In the genomic region with DNA sequence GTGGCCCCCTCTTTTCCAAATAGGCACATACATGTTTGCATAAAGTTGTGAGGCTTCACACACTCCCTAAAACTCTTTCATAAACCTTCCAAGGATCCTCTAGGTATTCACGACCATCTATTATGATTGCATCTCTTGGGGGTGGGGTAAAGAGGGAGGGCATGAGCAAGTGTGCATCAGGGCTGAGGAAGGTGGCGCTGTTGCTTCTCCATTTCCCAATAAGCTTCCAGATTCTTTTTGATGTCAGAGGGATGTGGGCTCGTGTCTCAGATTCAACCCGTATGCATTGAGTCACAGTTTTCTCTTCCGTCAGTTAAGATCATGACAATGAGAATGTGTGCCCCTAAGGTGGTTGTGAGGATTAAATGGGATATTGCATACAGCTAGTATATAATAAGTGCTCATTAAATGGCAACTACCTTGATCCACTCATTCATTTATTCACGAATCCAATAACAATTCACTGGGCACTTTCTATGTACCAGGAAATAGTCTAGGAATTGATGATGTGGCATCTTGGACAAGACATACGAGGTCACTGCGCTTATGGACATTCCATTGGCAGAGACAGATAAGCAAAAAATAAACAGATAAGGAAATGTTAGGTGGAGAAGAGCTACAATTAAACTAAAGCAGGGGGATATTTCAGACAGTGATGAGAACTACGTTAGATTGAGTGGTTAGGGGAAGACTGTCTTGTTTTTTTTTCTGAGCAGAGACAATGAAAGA, we compare ENCODE assay signal across 1 cellular context.
TF ChIP-seq lines count a peak whose summit lies in the region.

No MANE protein-coding gene starts in this region.

TF ChIP-seq in GM23338, 12 proteins besides CTCF, POLR2A, EP300 and RAD21 (continued from another document):
- TF ChIP-seq, protein P1, sequence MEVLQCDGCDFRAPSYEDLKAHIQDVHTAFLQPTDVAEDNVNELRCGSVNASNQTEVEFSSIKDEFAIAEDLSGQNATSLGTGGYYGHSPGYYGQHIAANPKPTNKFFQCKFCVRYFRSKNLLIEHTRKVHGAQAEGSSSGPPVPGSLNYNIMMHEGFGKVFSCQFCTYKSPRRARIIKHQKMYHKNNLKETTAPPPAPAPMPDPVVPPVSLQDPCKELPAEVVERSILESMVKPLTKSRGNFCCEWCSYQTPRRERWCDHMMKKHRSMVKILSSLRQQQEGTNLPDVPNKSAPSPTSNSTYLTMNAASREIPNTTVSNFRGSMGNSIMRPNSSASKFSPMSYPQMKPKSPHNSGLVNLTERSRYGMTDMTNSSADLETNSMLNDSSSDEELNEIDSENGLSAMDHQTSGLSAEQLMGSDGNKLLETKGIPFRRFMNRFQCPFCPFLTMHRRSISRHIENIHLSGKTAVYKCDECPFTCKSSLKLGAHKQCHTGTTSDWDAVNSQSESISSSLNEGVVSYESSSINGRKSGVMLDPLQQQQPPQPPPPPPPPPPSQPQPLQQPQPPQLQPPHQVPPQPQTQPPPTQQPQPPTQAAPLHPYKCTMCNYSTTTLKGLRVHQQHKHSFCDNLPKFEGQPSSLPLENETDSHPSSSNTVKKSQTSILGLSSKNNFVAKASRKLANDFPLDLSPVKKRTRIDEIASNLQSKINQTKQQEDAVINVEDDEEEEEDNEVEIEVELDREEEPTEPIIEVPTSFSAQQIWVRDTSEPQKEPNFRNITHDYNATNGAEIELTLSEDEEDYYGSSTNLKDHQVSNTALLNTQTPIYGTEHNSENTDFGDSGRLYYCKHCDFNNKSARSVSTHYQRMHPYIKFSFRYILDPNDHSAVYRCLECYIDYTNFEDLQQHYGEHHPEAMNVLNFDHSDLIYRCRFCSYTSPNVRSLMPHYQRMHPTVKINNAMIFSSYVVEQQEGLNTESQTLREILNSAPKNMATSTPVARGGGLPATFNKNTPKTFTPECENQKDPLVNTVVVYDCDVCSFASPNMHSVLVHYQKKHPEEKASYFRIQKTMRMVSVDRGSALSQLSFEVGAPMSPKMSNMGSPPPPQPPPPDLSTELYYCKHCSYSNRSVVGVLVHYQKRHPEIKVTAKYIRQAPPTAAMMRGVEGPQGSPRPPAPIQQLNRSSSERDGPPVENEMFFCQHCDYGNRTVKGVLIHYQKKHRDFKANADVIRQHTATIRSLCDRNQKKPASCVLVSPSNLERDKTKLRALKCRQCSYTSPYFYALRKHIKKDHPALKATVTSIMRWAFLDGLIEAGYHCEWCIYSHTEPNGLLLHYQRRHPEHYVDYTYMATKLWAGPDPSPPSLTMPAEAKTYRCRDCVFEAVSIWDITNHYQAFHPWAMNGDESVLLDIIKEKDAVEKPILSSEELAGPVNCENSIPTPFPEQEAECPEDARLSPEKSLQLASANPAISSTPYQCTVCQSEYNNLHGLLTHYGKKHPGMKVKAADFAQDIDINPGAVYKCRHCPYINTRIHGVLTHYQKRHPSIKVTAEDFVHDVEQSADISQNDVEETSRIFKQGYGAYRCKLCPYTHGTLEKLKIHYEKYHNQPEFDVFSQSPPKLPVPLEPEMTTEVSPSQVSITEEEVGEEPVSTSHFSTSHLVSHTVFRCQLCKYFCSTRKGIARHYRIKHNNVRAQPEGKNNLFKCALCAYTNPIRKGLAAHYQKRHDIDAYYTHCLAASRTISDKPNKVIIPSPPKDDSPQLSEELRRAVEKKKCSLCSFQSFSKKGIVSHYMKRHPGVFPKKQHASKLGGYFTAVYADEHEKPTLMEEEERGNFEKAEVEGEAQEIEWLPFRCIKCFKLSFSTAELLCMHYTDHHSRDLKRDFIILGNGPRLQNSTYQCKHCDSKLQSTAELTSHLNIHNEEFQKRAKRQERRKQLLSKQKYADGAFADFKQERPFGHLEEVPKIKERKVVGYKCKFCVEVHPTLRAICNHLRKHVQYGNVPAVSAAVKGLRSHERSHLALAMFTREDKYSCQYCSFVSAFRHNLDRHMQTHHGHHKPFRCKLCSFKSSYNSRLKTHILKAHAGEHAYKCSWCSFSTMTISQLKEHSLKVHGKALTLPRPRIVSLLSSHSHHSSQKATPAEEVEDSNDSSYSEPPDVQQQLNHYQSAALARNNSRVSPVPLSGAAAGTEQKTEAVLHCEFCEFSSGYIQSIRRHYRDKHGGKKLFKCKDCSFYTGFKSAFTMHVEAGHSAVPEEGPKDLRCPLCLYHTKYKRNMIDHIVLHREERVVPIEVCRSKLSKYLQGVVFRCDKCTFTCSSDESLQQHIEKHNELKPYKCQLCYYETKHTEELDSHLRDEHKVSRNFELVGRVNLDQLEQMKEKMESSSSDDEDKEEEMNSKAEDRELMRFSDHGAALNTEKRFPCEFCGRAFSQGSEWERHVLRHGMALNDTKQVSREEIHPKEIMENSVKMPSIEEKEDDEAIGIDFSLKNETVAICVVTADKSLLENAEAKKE (CRISPR knock-in tag; IDR thresholded peaks at IDR 0.05): no peak
- TF ChIP-seq EZH2phosphoT487 (IDR thresholded peaks at IDR 0.05; ENCODE audit: unreplicated experiment) (no peak), JUNB (IDR thresholded peaks at IDR 0.05; ENCODE audit: unreplicated experiment) (no peak), ZNF331 (CRISPR knock-in tag; IDR thresholded peaks at IDR 0.05; ENCODE audit: low read depth) (no peak), EZH2 (IDR thresholded peaks at IDR 0.05; ENCODE audit: low read depth, unreplicated experiment) (no peak), POLR2AphosphoS5 (IDR thresholded peaks at IDR 0.05; ENCODE audit: low read depth) (no peak)
